ENCODE assay signal across 20 cellular contexts in genomic region chrX:108268434-108269080, GRCh38.
A peak's percentile ranks its signal among the peaks of the same experiment; 100 is the strongest.
DNase-seq lines count a peak whose midpoint lies in the region; ATAC-seq and TF ChIP-seq lines count a peak whose summit lies in the region.
"Had no signal": no experiment of that assay in that cellular context is flagged by ENCODE, and none has a peak within 500 bp of the region (broad histone marks: within the 10 kb centered on the region; RNA-seq: fewer than 3 reads in every experiment).

No MANE protein-coding gene starts in this region.

- H3K36me3 Mint-ChIP-seq in natural killer cell treated with Interleukin-12 subunit alpha and Interleukin-12 subunit beta and Interleukin-15 and Interleukin-18, amount 100 ng/mL, for 72 hours: no peaks in the 10 kb centered on the region
- H3K36me3 Mint-ChIP-seq: activated naive CD8-positive, alpha-beta T cell treated with anti-CD3 and anti-CD28 coated beads, Interleukin-2, amount 10 ng/mL, durations not matched to agents 7 days and 5 days; CD4-positive, CD25-positive, alpha-beta regulatory T cell; stimulated activated effector memory CD8-positive, alpha-beta T cell treated with anti-CD3 and anti-CD28 coated beads, Interleukin-12 subunit alpha, Interleukin-12 subunit beta, amount 100 ng/mL, for 72 hours had no signal

- H3K27ac Mint-ChIP-seq in natural killer cell treated with Interleukin-12 subunit alpha and Interleukin-12 subunit beta and Interleukin-15 and Interleukin-18, amount 100 ng/mL, for 72 hours: no peak overlapping the region
- H3K27ac Mint-ChIP-seq: activated naive CD8-positive, alpha-beta T cell treated with anti-CD3 and anti-CD28 coated beads, Interleukin-2, amount 10 ng/mL, durations not matched to agents 7 days and 5 days; CD4-positive, CD25-positive, alpha-beta regulatory T cell; stimulated activated effector memory CD8-positive, alpha-beta T cell treated with anti-CD3 and anti-CD28 coated beads, Interleukin-12 subunit alpha, Interleukin-12 subunit beta, amount 100 ng/mL, for 72 hours had no signal

- TF ChIP-seq CTCF in fibroblast of mammary gland (conservative IDR thresholded peaks at IDR 0.05; ENCODE audit: control insufficient read depth, insufficient read depth, low read depth, low read length): no peak
- TF ChIP-seq CTCF in smooth muscle cell (IDR thresholded peaks at IDR 0.05; ENCODE audit: borderline replicate concordance, insufficient read depth, poor library complexity, severe bottlenecking): no peak
- no peak for TF ChIP-seq CTCF in WERI-Rb-1 (IDR thresholded peaks at IDR 0.05; ENCODE audit: low read depth, low read length)

- peaks cover 10% of the 10 kb centered on the region for H3F3A ChIP-seq in smooth muscle cell (ENCODE audit: low read depth)

- no peaks in the 10 kb centered on the region for H3K9me3 Mint-ChIP-seq in natural killer cell treated with Interleukin-12 subunit alpha and Interleukin-12 subunit beta and Interleukin-15 and Interleukin-18, amount 100 ng/mL, for 72 hours
- H3K9me3 Mint-ChIP-seq: activated naive CD8-positive, alpha-beta T cell treated with anti-CD3 and anti-CD28 coated beads, Interleukin-2, amount 10 ng/mL, durations not matched to agents 7 days and 5 days; stimulated activated effector memory CD8-positive, alpha-beta T cell treated with anti-CD3 and anti-CD28 coated beads, Interleukin-12 subunit alpha, Interleukin-12 subunit beta, amount 100 ng/mL, for 72 hours had no signal

- no peaks in the 10 kb centered on the region for H3K27me3 ChIP-seq in smooth muscle cell (ENCODE audit: low read depth)
- H3K27me3 ChIP-seq in WERI-Rb-1 (ENCODE audit: insufficient read depth, low read depth, severe bottlenecking): peaks cover 16% of the 10 kb centered on the region

- peaks cover 11 to 15% of the 10 kb centered on the region in 2 donors for H3K27me3 Mint-ChIP-seq in natural killer cell treated with Interleukin-12 subunit alpha and Interleukin-12 subunit beta and Interleukin-15 and Interleukin-18, amount 100 ng/mL, for 72 hours
- H3K27me3 Mint-ChIP-seq: CD4-positive, CD25-positive, alpha-beta regulatory T cell had no signal

- peak overlapping the region; percentile 22 for H3K4me2 ChIP-seq in smooth muscle cell
- H3K4me2 ChIP-seq: A549 had no signal

- no peaks in the 10 kb centered on the region for H3K9me3 ChIP-seq in smooth muscle cell (replicated peaks; ENCODE audit: low read depth)
- H3K9me3 ChIP-seq in WERI-Rb-1 (ENCODE audit: severe bottlenecking): peaks cover 4% of the 10 kb centered on the region
- H3K9me3 ChIP-seq: A549 had no signal

- no peaks in the 10 kb centered on the region for H3K79me2 ChIP-seq in smooth muscle cell (ENCODE audit: low read depth)

- H3K4me3 ChIP-seq in fibroblast of mammary gland (ENCODE audit: control insufficient read depth, low read depth, low read length): no peak overlapping the region
- H3K4me3 ChIP-seq in smooth muscle cell: no peak overlapping the region
- H3K4me3 ChIP-seq in WERI-Rb-1 (ENCODE audit: low read depth, low read length): no peak overlapping the region
- H3K4me3 ChIP-seq: A549, heart left ventricle, skin epidermis had no signal

- H3K36me3 ChIP-seq in smooth muscle cell (ENCODE audit: low read depth) (no peaks in the 10 kb centered on the region), WERI-Rb-1 (no peaks in the 10 kb centered on the region)
- H3K36me3 ChIP-seq: heart left ventricle had no signal

- H3K4me3 Mint-ChIP-seq in natural killer cell treated with Interleukin-12 subunit alpha and Interleukin-12 subunit beta and Interleukin-15 and Interleukin-18, amount 100 ng/mL, for 72 hours: no peak overlapping the region
- H3K4me3 Mint-ChIP-seq: activated naive CD8-positive, alpha-beta T cell treated with anti-CD3 and anti-CD28 coated beads, Interleukin-2, amount 10 ng/mL, durations not matched to agents 7 days and 5 days; CD4-positive, CD25-positive, alpha-beta regulatory T cell; stimulated activated effector memory CD8-positive, alpha-beta T cell treated with anti-CD3 and anti-CD28 coated beads, Interleukin-12 subunit alpha, Interleukin-12 subunit beta, amount 100 ng/mL, for 72 hours had no signal

- DNase-seq in NCI-H2029 (lab: John Stamatoyannopoulos, UW) (peak; percentile 0), NCI-H2029 treated with DMSO at 0.1 percent for 48 hours (lab: John Stamatoyannopoulos, UW) (no peak), RPMI7951 (ENCODE audit: low read depth) (peak; percentile 37), fibroblast of mammary gland (ENCODE audit: low read depth) (peak; percentile 20), smooth muscle cell (lab: John Stamatoyannopoulos, UW; ENCODE audit: unreplicated experiment) (no peak), WERI-Rb-1 (no peak), HK-2 (ENCODE audit: unreplicated experiment) (no peak)
- no peak for DNase-seq in natural killer cell treated with Interleukin-12 subunit alpha and Interleukin-12 subunit beta and Interleukin-15 and Interleukin-18, amount 100 ng/mL, for 72 hours (ENCODE audit: low spot score)
- DNase-seq: activated CD4-positive, alpha-beta T cell treated with anti-CD3 and anti-CD28 coated beads, Interleukin-2, amount 50 U/mL, for 4 hours; activated naive CD8-positive, alpha-beta T cell treated with anti-CD3 and anti-CD28 coated beads, Interleukin-2, amount 10 ng/mL, durations not matched to agents 7 days and 5 days; activated T-cell treated with anti-CD3 and anti-CD28 coated beads, Interleukin-2, amount 50 U/mL, for 48 hours; CD4-positive, CD25-positive, alpha-beta regulatory T cell; GDM1; KBM-7; kidney; NCI-H1417 had no signal

- no peak for ATAC-seq in natural killer cell treated with Interleukin-12 subunit alpha and Interleukin-12 subunit beta and Interleukin-15 and Interleukin-18, amount 100 ng/mL, for 72 hours
- ATAC-seq: A549; stimulated activated effector memory CD8-positive, alpha-beta T cell treated with anti-CD3 and anti-CD28 coated beads, Interleukin-12 subunit alpha, Interleukin-12 subunit beta, amount 100 ng/mL, for 72 hours had no signal

- 43% methylated on average over 4 of the region's 4 CpGs for WGBS in smooth muscle cell (ENCODE audit: low lambda C conversion rate)

- no peak overlapping the region for H3K9ac ChIP-seq in smooth muscle cell (ENCODE audit: low read depth)

- H4K20me1 ChIP-seq in smooth muscle cell (ENCODE audit: low read depth): no peaks in the 10 kb centered on the region

- H2AFZ ChIP-seq in smooth muscle cell (ENCODE audit: low read depth): no peak overlapping the region

- H3K4me1 Mint-ChIP-seq in natural killer cell treated with Interleukin-12 subunit alpha and Interleukin-12 subunit beta and Interleukin-15 and Interleukin-18, amount 100 ng/mL, for 72 hours (ENCODE audit: low read depth in 2 of 2): peaks cover 0 to 10% of the 10 kb centered on the region in 2 donors
- H3K4me1 Mint-ChIP-seq: CD4-positive, CD25-positive, alpha-beta regulatory T cell; stimulated activated effector memory CD8-positive, alpha-beta T cell treated with anti-CD3 and anti-CD28 coated beads, Interleukin-12 subunit alpha, Interleukin-12 subunit beta, amount 100 ng/mL, for 72 hours had no signal

- no peaks in the 10 kb centered on the region for H3K4me1 ChIP-seq in smooth muscle cell (ENCODE audit: low read depth)
- H3K4me1 ChIP-seq: heart left ventricle had no signal

- H3K27ac ChIP-seq in smooth muscle cell (ENCODE audit: low read depth): peak overlapping the region; percentile 25
- no peak overlapping the region for H3K27ac ChIP-seq in WERI-Rb-1
- H3K27ac ChIP-seq: A549, heart left ventricle, skin epidermis had no signal

Comparison
In these comparisons a context has a peak if more than half of its experiments do, and no peak if none do; other contexts are left out.
1. DNase-seq: peak in NCI-H2029 (single experiment), RPMI7951 (single experiment) and fibroblast of mammary gland (single experiment); none in NCI-H2029 treated with DMSO at 0.1 percent for 48 hours (single experiment), smooth muscle cell (single experiment), WERI-Rb-1 (single experiment), natural killer cell treated with Interleukin-12 subunit alpha and Interleukin-12 subunit beta and Interleukin-15 and Interleukin-18, amount 100 ng/mL, for 72 hours (single experiment) and HK-2 (single experiment).